In the genomic region with DNA sequence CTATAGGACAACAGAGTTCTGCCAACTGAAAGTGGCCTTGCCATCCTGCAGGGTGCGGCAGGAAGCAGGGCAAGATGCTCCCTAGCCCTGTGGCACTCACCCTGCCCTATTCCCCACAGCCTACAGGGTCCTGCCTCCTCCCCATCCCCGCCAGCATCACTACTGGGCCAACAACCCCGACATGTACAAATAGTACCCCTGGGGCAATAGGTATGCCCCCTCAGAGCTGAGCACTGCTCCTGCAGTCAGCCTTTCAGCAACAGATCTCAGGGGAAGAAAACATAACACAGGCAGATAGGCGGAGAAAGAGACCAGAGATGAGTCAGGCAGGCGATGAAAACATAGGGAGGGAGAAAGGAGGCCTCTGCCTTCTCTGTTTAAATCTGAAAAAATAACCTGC, we compare ENCODE assay signal across 11 cellular contexts.
A peak's percentile ranks its signal among the peaks of the same experiment; 100 is the strongest.
DNase-seq lines count a peak whose midpoint lies in the region; ATAC-seq and TF ChIP-seq lines count a peak whose summit lies in the region.
"Had no signal": no experiment of that assay in that cellular context is flagged by ENCODE, and none has a peak within 500 bp of the region (broad histone marks: within the 10 kb centered on the region; RNA-seq: fewer than 3 reads in every experiment).

No MANE protein-coding gene starts in this region.

- ATAC-seq in HCT116 (peak; percentile 42; the same call in 1 of the 2 replicates), foreskin keratinocyte (peak; percentile 63), omental fat pad (ENCODE audit: low FRiP score) (no peak), HG03108 (IDR thresholded peaks at IDR 0.05; ENCODE audit: unreplicated experiment) (no peak)

- H3K27ac ChIP-seq in HCT116 (ENCODE audit: low read depth, low read length) (no peak overlapping the region), foreskin keratinocyte (no peak overlapping the region), stomach (peak overlapping the region in 1 of 5 donors; percentile 46)
- H3K27ac ChIP-seq: spleen had no signal

- DNase-seq in HCT116 (ENCODE audit: low read depth, low spot score) (no peak), adipocyte (ENCODE audit: low read depth) (peak; percentile 74), foreskin keratinocyte (peak in 1 of 2 donors; percentile 51), stomach (peak; percentile 3), omental fat pad (ENCODE audit: low spot score) (no peak), G401 (ENCODE audit: low spot score) (no peak)
- DNase-seq: activated CD4-positive, alpha-beta T cell treated with anti-CD3 and anti-CD28 coated beads, Interleukin-2, amount 50 U/mL, for 48 hours; effector CD8-positive, alpha-beta T cell; NCI-H1105 treated with DMSO at 0.1 percent for 48 hours; spleen had no signal

- H3K4me2 ChIP-seq in HCT116 (ENCODE audit: low read length), result no peak overlapping the region

- H3K9me3 ChIP-seq in HCT116 (ENCODE audit: control insufficient read depth in 1 of 2, insufficient read depth in 1 of 2, low read depth in 1 of 2, low read length in 2 of 2), result 0 out of 4 replicates have a peak, but pooled peaks cover under 1 to 3% of the 10 kb centered on the region in 2 experiments
- H3K9me3 ChIP-seq in adipocyte (ENCODE audit: control insufficient read depth, low read length), result peaks cover 7% of the 10 kb centered on the region
- H3K9me3 ChIP-seq in stomach, result peaks cover 0 to 10% (median 5%) of the 10 kb centered on the region in 4 donors

- TF ChIP-seq EP300 in stomach (IDR thresholded peaks at IDR 0.05), result no peak

- no peak overlapping the region for H3K4me3 ChIP-seq in HCT116 (replicated peaks in 1 of 2; ENCODE audit: low read depth in 1 of 2, low read length in 2 of 2)
- H3K4me3 ChIP-seq in adipocyte (ENCODE audit: low read length), result no peak overlapping the region
- no peak overlapping the region for H3K4me3 ChIP-seq in stomach
- H3K4me3 ChIP-seq: spleen had no signal

- RAD21 ChIA-PET in HCT116 (lab: Charles Lee; ENCODE audit: low non-redundant PET in 1 of 2, low total read pairs in 2 of 2, uncharacterized antibody in 2 of 2, unreplicated experiment in 2 of 2), result no interaction called here

- TF ChIP-seq CTCF in HCT116 (IDR thresholded peaks at IDR 0.05 in 2 of 3, conservative IDR thresholded peaks at IDR 0.05 in 1 of 3; ENCODE audit: borderline replicate concordance in 1 of 3, insufficient read depth in 1 of 3, low read depth in 2 of 3, low read length in 2 of 3) (no peak), foreskin keratinocyte (conservative IDR thresholded peaks at IDR 0.05) (peak; percentile 26), stomach (IDR thresholded peaks at IDR 0.05) (no peak), omental fat pad (IDR thresholded peaks at IDR 0.05) (no peak)

- no TSS peak for BruUV-seq in HCT116 (replicated peaks; lab: Mats Ljungman, UMichigan)

- in situ Hi-C loops in G401 (cut with HindIII; ENCODE audit: low sequenced_read_pairs), result no loop called here

- H3K79me2 ChIP-seq in HCT116 (ENCODE audit: insufficient read depth, low read length), result no peaks in the 10 kb centered on the region

- H3K27me3 ChIP-seq in HCT116 (ENCODE audit: insufficient read depth, low read length) (no peaks in the 10 kb centered on the region), adipocyte (replicated peaks; ENCODE audit: control insufficient read depth, insufficient read depth, low read length) (no peaks in the 10 kb centered on the region), foreskin keratinocyte (no peaks in the 10 kb centered on the region), stomach (no peaks in the 10 kb centered on the region)
- H3K27me3 ChIP-seq: spleen had no signal

- WGBS in stomach, 5 donors, result 73 to 95% (median 81%) methylated on average over 5 of the region's 5 CpGs

- H3K9me2 ChIP-seq in HCT116 (ENCODE audit: insufficient read depth), result no peaks in the 10 kb centered on the region

- CTCF ChIA-PET in HCT116 (lab: Charles Lee), result no interaction called here

- H4K20me1 ChIP-seq in HCT116 (ENCODE audit: insufficient read depth), result no peaks in the 10 kb centered on the region

- H3K4me1 ChIP-seq in HCT116 (ENCODE audit: control insufficient read depth in 1 of 2, insufficient read depth in 2 of 2, low read length in 2 of 2), result peaks cover 3 to 35% of the 10 kb centered on the region in 2 experiments; a peak in 2 of 4 replicates
- H3K4me1 ChIP-seq in adipocyte (ENCODE audit: control insufficient read depth, insufficient read depth, low read length), result peaks cover 39% of the 10 kb centered on the region
- peaks cover 12% of the 10 kb centered on the region for H3K4me1 ChIP-seq in foreskin keratinocyte
- peaks cover 0 to 17% (median 10%) of the 10 kb centered on the region in 4 donors for H3K4me1 ChIP-seq in stomach

- H2AFZ ChIP-seq in HCT116 (ENCODE audit: low read depth, low read length, poor library complexity, severe bottlenecking), result no peak overlapping the region

- TF ChIP-seq POLR2A in HCT116 (IDR thresholded peaks at IDR 0.05; ENCODE audit: borderline replicate concordance, extremely low read depth, insufficient read depth, insufficient read length) (no peak), stomach (IDR thresholded peaks at IDR 0.05) (no peak)

- no peak overlapping the region for H3K9ac ChIP-seq in HCT116 (ENCODE audit: low read length)
- peak overlapping the region; percentile 69 for H3K9ac ChIP-seq in adipocyte (ENCODE audit: low read length)

- H3K36me3 ChIP-seq in HCT116 (ENCODE audit: control insufficient read depth in 1 of 2, insufficient read depth in 2 of 2, low read length in 2 of 2), result no peaks in the 10 kb centered on the region
- peaks cover 4% of the 10 kb centered on the region for H3K36me3 ChIP-seq in adipocyte (ENCODE audit: control insufficient read depth, insufficient read depth, low read length, severe bottlenecking)
- no peaks in the 10 kb centered on the region for H3K36me3 ChIP-seq in stomach

- TF ChIP-seq RAD21 in HCT116 (IDR thresholded peaks at IDR 0.05; ENCODE audit: low read depth), result no peak

- POLR2A ChIA-PET in HCT116 (lab: Charles Lee), result no interaction called here

- intact Hi-C loops in HCT116 (cut with micrococcal nuclease) (no loop called here), stomach (cut with DNase I; ENCODE audit: low total_unique reads) (no loop called here)

TF ChIP-seq in HCT116, 20 proteins besides CTCF, POLR2A, EP300 and RAD21:
- TF ChIP-seq EZH2phosphoT487 (IDR thresholded peaks at IDR 0.05; ENCODE audit: borderline replicate concordance), result no peak
- TF ChIP-seq ELF1 (IDR thresholded peaks at IDR 0.05; ENCODE audit: borderline replicate concordance, low read depth), result no peak
- TF ChIP-seq JUND (IDR thresholded peaks at IDR 0.05), result no peak

Comparison
In these comparisons a context has a peak if more than half of its experiments do, and no peak if none do; other contexts are left out.
1. ATAC-seq: peak in HCT116 (single experiment) and foreskin keratinocyte (single experiment); none in omental fat pad (single experiment) and HG03108 (single experiment).
2. DNase-seq: peak in adipocyte (single experiment) and stomach (single experiment); none in HCT116 (single experiment), omental fat pad (single experiment) and G401 (single experiment).